In genomic region chr5:109479260-109479860, GRCh38 we compare ENCODE assay signal across 8 cellular contexts.
DNase-seq lines count a peak whose midpoint lies in the region; ATAC-seq and TF ChIP-seq lines count a peak whose summit lies in the region.

No MANE protein-coding gene starts in this region.

- WGBS in body of pancreas, 2 donors: 87 to 88% methylated on average over 2 of the region's 2 CpGs

- H3K4me3 ChIP-seq in GM12865 (ENCODE audit: low read depth, low read length) (no peak overlapping the region), body of pancreas (no peak overlapping the region)

- intact Hi-C loops in body of pancreas (cut with DNase I): no loop called here

- no peaks in the 10 kb centered on the region for H3K4me1 Mint-ChIP-seq in neural crest cell

- TF ChIP-seq CTCF in GM12865 (IDR thresholded peaks at IDR 0.05; ENCODE audit: insufficient read depth, low read depth, low read length, missing control alignments) (peak; percentile 25), LNCAP (IDR thresholded peaks at IDR 0.05) (peak; percentile 66), body of pancreas (IDR thresholded peaks at IDR 0.05) (peak in 6 of 7 experiments; percentile 13 to 44 (median 37)), neural crest cell (conservative IDR thresholded peaks at IDR 0.05) (peak; percentile 70)

- H3K4me3 Mint-ChIP-seq in neural crest cell: no peak overlapping the region

- DNase-seq in GM12865 (ENCODE audit: low read depth) (peak; percentile 12), body of pancreas (no peak), neural crest cell (ENCODE audit: low read depth, low spot score) (no peak), D341Med (ENCODE audit: low spot score) (no peak)
- no peak for DNase-seq in activated CD4-positive, alpha-beta T cell treated with anti-CD3 and anti-CD28 coated beads, Interleukin-2, amount 50 U/mL, for 1 hour

- TF ChIP-seq POLR2A in body of pancreas (IDR thresholded peaks at IDR 0.05): no peak

- ATAC-seq in body of pancreas: no peak
- ATAC-seq in GM18870 (IDR thresholded peaks at IDR 0.05; ENCODE audit: unreplicated experiment): no peak
- ATAC-seq in GM19452 (IDR thresholded peaks at IDR 0.05; ENCODE audit: unreplicated experiment): no peak

- H3K27ac ChIP-seq in body of pancreas: no peak overlapping the region

- no peaks in the 10 kb centered on the region for H3K9me3 ChIP-seq in body of pancreas

- no peaks in the 10 kb centered on the region for H3K36me3 ChIP-seq in body of pancreas (replicated peaks in 1 of 2; ENCODE audit: insufficient read depth in 1 of 2, low read depth in 2 of 2)

- no peaks in the 10 kb centered on the region for H3K4me1 ChIP-seq in body of pancreas

- no peaks in the 10 kb centered on the region for H3K27me3 Mint-ChIP-seq in neural crest cell (ENCODE audit: low read depth)

- H3K27me3 ChIP-seq in body of pancreas: no peaks in the 10 kb centered on the region

- H3K9me3 Mint-ChIP-seq in neural crest cell: no peaks in the 10 kb centered on the region

- no peak overlapping the region for H3K27ac Mint-ChIP-seq in neural crest cell (ENCODE audit: unreplicated experiment)

- no peaks in the 10 kb centered on the region for H3K36me3 Mint-ChIP-seq in neural crest cell (ENCODE audit: low read depth)
